Comparison of ENCODE assay signal across 13 cellular contexts in genomic region chr17:66349549-66350245, GRCh38. TPM values are rescaled to one million over a fixed set of nuclear protein-coding genes. Genes with fewer than 3 reads are reported as not detected.
DNase-seq lines count a peak whose midpoint lies in the region; TF ChIP-seq lines count a peak whose summit lies in the region.
"Had no signal": no experiment of that assay in that cellular context is flagged by ENCODE, and none has a peak within 500 bp of the region (broad histone marks: within the 10 kb centered on the region; RNA-seq: fewer than 3 reads in every experiment).

No MANE protein-coding gene starts in this region.

- H3K18ac ChIP-seq in trophoblast cell (ENCODE audit: low read length), result no peak overlapping the region

- no peaks in the 10 kb centered on the region for H3K79me2 ChIP-seq in trophoblast cell (ENCODE audit: control insufficient read depth, insufficient read depth, low read length, poor library complexity)

- H2BK5ac ChIP-seq in trophoblast cell (ENCODE audit: low read depth, low read length, poor library complexity), result no peak overlapping the region

- peak; percentile 42 for DNase-seq in DMS 273 (lab: John Stamatoyannopoulos, UW; ENCODE audit: unreplicated experiment)
- no peak for DNase-seq in DMS 273 treated with DMSO at 0.1 percent for 48 hours (lab: John Stamatoyannopoulos, UW)
- no peak for DNase-seq in HFFc6
- DNase-seq in astrocyte of the spinal cord (ENCODE audit: low read depth, low spot score), result no peak
- no peak for DNase-seq in trophoblast cell
- DNase-seq in COLO829 (ENCODE audit: low spot score), result no peak
- no peak for DNase-seq in WERI-Rb-1
- DNase-seq: 8988T; CD4-positive, CD25-positive, alpha-beta regulatory T cell; GDM1; stimulated activated CD4-positive, alpha-beta T cell treated with anti-CD3 and anti-CD28 coated beads, Interleukin-2, amount 100 ng/mL, for 24 hours had no signal

- H3K36me3 Mint-ChIP-seq in HFFc6 (ENCODE audit: low read depth), result peaks cover 8% of the 10 kb centered on the region
- H3K36me3 Mint-ChIP-seq: CD4-positive, CD25-positive, alpha-beta regulatory T cell had no signal

- H3K4me3 ChIP-seq in astrocyte of the spinal cord (ENCODE audit: low read depth, low read length) (no peak overlapping the region), rectal smooth muscle tissue (ENCODE audit: low read length) (no peak overlapping the region), trophoblast cell (ENCODE audit: low read depth, low read length) (no peak overlapping the region), WERI-Rb-1 (ENCODE audit: low read depth, low read length) (no peak overlapping the region)
- H3K4me3 ChIP-seq: prostate gland had no signal

- no peak overlapping the region for H2BK12ac ChIP-seq in trophoblast cell (ENCODE audit: low read length)

- H3K23ac ChIP-seq in trophoblast cell (ENCODE audit: low read length), result no peak overlapping the region

- no peak overlapping the region for H4K12ac ChIP-seq in trophoblast cell (ENCODE audit: low read depth, low read length)

- H3K36me3 ChIP-seq in rectal smooth muscle tissue (ENCODE audit: control insufficient read depth, insufficient read depth, low read length) (no peaks in the 10 kb centered on the region), trophoblast cell (ENCODE audit: control insufficient read depth in 1 of 2, insufficient read depth in 2 of 2, low read length in 2 of 2) (no peaks in the 10 kb centered on the region), WERI-Rb-1 (no peaks in the 10 kb centered on the region)
- H3K36me3 ChIP-seq: prostate gland had no signal

- H4K8ac ChIP-seq in trophoblast cell (ENCODE audit: low read depth, low read length), result no peak overlapping the region

- H3K27me3 Mint-ChIP-seq in HFFc6 (ENCODE audit: insufficient read depth), result no peaks in the 10 kb centered on the region; the same call in 1 of the 2 replicates
- H3K27me3 Mint-ChIP-seq: CD4-positive, CD25-positive, alpha-beta regulatory T cell had no signal

- no peak overlapping the region for H2AK5ac ChIP-seq in trophoblast cell (ENCODE audit: low read length)

- H3K4me3 Mint-ChIP-seq in HFFc6, result peak overlapping the region; percentile 53; the same call in 1 of the 2 replicates
- H3K4me3 Mint-ChIP-seq: CD4-positive, CD25-positive, alpha-beta regulatory T cell had no signal

- H3K9ac ChIP-seq in rectal smooth muscle tissue (ENCODE audit: low read length), result no peak overlapping the region
- no peak overlapping the region for H3K9ac ChIP-seq in trophoblast cell (ENCODE audit: low read length)

- H4K91ac ChIP-seq in trophoblast cell (ENCODE audit: low read depth, low read length), result no peak overlapping the region

- TF ChIP-seq CTCF in HFFc6 (IDR thresholded peaks at IDR 0.05) (no peak), astrocyte of the spinal cord (IDR thresholded peaks at IDR 0.05; ENCODE audit: low read depth, low read length) (peak; percentile 1), WERI-Rb-1 (IDR thresholded peaks at IDR 0.05; ENCODE audit: low read depth, low read length) (no peak)

- H2BK120ac ChIP-seq in trophoblast cell (ENCODE audit: insufficient read depth, low read length, poor library complexity), result no peak overlapping the region

- peak overlapping the region; percentile 52; the same call in 1 of the 2 replicates for H3K27ac Mint-ChIP-seq in HFFc6

- no CpG with 5 or more reads among the region's 12 CpGs for WGBS in trophoblast cell (ENCODE audit: extremely low coverage, insufficient coverage, insufficient read length)

- H3K4me1 ChIP-seq in rectal smooth muscle tissue (ENCODE audit: control insufficient read depth, insufficient read depth, low read length) (peaks cover 21% of the 10 kb centered on the region), trophoblast cell (ENCODE audit: control insufficient read depth in 1 of 2, insufficient read depth in 2 of 2, low read length in 2 of 2) (peaks cover 0 to 3% of the 10 kb centered on the region in 2 experiments)

- no peak overlapping the region for H3K4me2 ChIP-seq in trophoblast cell (ENCODE audit: low read length)

- H3K27me3 ChIP-seq in rectal smooth muscle tissue (ENCODE audit: control insufficient read depth, insufficient read depth, low read length) (no peaks in the 10 kb centered on the region), trophoblast cell (ENCODE audit: insufficient read depth, low read length) (no peaks in the 10 kb centered on the region), WERI-Rb-1 (ENCODE audit: insufficient read depth, low read depth, severe bottlenecking) (no peaks in the 10 kb centered on the region)

- H3K4ac ChIP-seq in trophoblast cell (ENCODE audit: low read depth, low read length), result no peak overlapping the region

- H3K27ac ChIP-seq in rectal smooth muscle tissue (ENCODE audit: low read depth, low read length), result peak overlapping the region; percentile 18
- no peak overlapping the region for H3K27ac ChIP-seq in trophoblast cell (ENCODE audit: low read depth, low read length)
- H3K27ac ChIP-seq in WERI-Rb-1, result no peak overlapping the region
- H3K27ac ChIP-seq: prostate gland had no signal

- H3K4me1 Mint-ChIP-seq in HFFc6 (ENCODE audit: low read depth), result peaks cover 85% of the 10 kb centered on the region

- H3K9me3 ChIP-seq in trophoblast cell (ENCODE audit: insufficient read depth, low read depth, low read length) (no peaks in the 10 kb centered on the region), WERI-Rb-1 (ENCODE audit: severe bottlenecking) (no peaks in the 10 kb centered on the region)
- H3K9me3 ChIP-seq: prostate gland had no signal

- in situ Hi-C loops in astrocyte of the spinal cord (cut with HindIII; ENCODE audit: low sequenced_read_pairs), result no loop called here

- H2AFZ ChIP-seq in trophoblast cell (ENCODE audit: insufficient read depth, low read length, poor library complexity), result no peak overlapping the region

- H3K79me1 ChIP-seq in trophoblast cell (ENCODE audit: low read length), result no peaks in the 10 kb centered on the region

- H3K9me3 Mint-ChIP-seq in HFFc6, result no peaks in the 10 kb centered on the region
- H3K9me3 Mint-ChIP-seq: CD4-positive, CD25-positive, alpha-beta regulatory T cell had no signal

- no peak overlapping the region for H3K14ac ChIP-seq in trophoblast cell (ENCODE audit: low read length)

RNA-seq across cellular contexts. Expression of gene PRKCA, which starts 47.3 kb away (rescaled TPM):
- 100 to 1,000 TPM in 2 of 6 experiments, 10 to 100 TPM in 4; 81.2 to 106 (median 92.9) TPM for total RNA-seq in HFFc6 (2021; fragmentation: NEBNext Ultra II Directional; extraction: Animal tissue kit (Norgen Biotek cat#: 25700))
- 1.2 and 1.3 TPM in 2 replicates for polyA plus RNA-seq in trophoblast cell (2013)
